In the genomic region with DNA sequence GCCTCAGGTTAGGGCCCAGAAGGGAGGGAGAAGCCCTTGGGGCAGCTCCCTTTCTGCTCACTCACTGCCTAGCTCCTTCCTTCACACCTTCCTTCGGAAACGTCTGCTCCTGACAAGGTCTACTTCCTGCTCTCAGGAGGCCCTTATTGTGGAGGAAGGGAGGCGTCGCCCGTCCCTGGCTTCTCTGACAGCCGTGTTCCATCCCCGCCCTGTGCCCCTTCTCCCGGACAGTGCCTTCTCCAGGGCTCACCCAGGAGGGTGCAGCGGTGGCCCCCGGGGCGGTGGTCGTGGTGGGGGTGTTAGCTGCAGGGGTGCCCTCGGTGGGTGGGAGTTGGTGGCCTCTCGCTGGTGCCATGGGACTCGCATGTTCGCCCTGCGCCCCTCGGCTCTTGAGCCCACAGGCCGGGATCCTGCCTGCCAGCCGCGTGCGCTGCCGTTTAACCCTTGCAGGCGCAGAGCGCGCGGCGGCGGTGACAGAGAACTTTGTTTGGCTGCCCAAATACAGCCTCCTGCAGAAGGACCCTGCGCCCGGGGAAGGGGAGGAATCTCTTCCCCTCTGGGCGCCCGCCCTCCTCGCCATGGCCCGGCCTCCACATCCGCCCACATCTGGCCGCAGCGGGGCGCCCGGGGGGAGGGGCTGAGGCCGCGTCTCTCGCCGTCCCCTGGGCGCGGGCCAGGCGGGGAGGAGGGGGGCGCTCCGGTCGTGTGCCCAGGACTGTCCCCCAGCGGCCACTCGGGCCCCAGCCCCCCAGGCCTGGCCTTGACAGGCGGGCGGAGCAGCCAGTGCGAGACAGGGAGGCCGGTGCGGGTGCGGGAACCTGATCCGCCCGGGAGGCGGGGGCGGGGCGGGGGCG, we compare ENCODE assay signal across 7 cellular contexts.
A peak's percentile ranks its signal among the peaks of the same experiment; 100 is the strongest.
DNase-seq lines count a peak whose midpoint lies in the region; ATAC-seq and TF ChIP-seq lines count a peak whose summit lies in the region.

No MANE protein-coding gene starts in this region.

- H3K9me3 ChIP-seq in left ventricle myocardium inferior (replicated peaks) = no peaks in the 10 kb centered on the region

- DNase-seq in SK-N-DZ (ENCODE audit: low spot score) = peak; percentile 92
- DNase-seq in amniotic stem cell (lab: John Stamatoyannopoulos, UW) = peak; percentile 51
- peak; percentile 91 for DNase-seq in left ventricle myocardium inferior
- DNase-seq in posterior vena cava (ENCODE audit: low spot score) = peak; percentile 94

- H3K36me3 ChIP-seq in left ventricle myocardium inferior = no peaks in the 10 kb centered on the region

- peaks cover 83% of the 10 kb centered on the region for H3K4me1 ChIP-seq in left ventricle myocardium inferior

- no peaks in the 10 kb centered on the region for H3K27me3 ChIP-seq in left ventricle myocardium inferior (ENCODE audit: low read depth)

- ATAC-seq in GM18907 (IDR thresholded peaks at IDR 0.05; ENCODE audit: unreplicated experiment) (peak; percentile 52), HG03521 (IDR thresholded peaks at IDR 0.05; ENCODE audit: unreplicated experiment) (peak; percentile 45), HG03378 (IDR thresholded peaks at IDR 0.05; ENCODE audit: unreplicated experiment) (no peak)

- H3K27ac ChIP-seq in left ventricle myocardium inferior (replicated peaks) = peak overlapping the region; percentile 98

- peak overlapping the region; percentile 98 for H3K4me3 ChIP-seq in left ventricle myocardium inferior

- peak; percentile 22 for TF ChIP-seq CTCF in left ventricle myocardium inferior (IDR thresholded peaks at IDR 0.05; ENCODE audit: borderline replicate concordance)

- intact Hi-C loops in left ventricle myocardium inferior (cut with micrococcal nuclease) = no loop called here
- intact Hi-C loops in posterior vena cava (cut with DNase I) = no loop called here
